In genomic region chr10:27741173-27742091, GRCh38 we compare ENCODE assay signal across 8 cellular contexts. TPM values are rescaled to one million over a fixed set of nuclear protein-coding genes. Genes with fewer than 3 reads are reported as not detected.
DNase-seq lines count a peak whose midpoint lies in the region; ATAC-seq and TF ChIP-seq lines count a peak whose summit lies in the region.

No MANE protein-coding gene starts in this region.

- no peaks in the 10 kb centered on the region for H3K36me3 Mint-ChIP-seq in activated T-cell treated with anti-CD3 and anti-CD28 coated beads, Interleukin-2, amount 50 U/mL, for 4 hours (ENCODE audit: insufficient read depth)

- H3K27ac ChIP-seq in right cardiac atrium (ENCODE audit: low read length) (no peak overlapping the region), gastrocnemius medialis (no peak overlapping the region)

- H3K4me1 ChIP-seq in right cardiac atrium (ENCODE audit: control insufficient read depth, insufficient read depth, low read length) (no peaks in the 10 kb centered on the region), gastrocnemius medialis (peaks cover 12 to 47% of the 10 kb centered on the region in 2 donors)

- H3K27me3 ChIP-seq in right cardiac atrium (ENCODE audit: control insufficient read depth, insufficient read depth) (no peaks in the 10 kb centered on the region), gastrocnemius medialis (peaks cover 45 to 66% (median 62%) of the 10 kb centered on the region in 3 donors)

- ATAC-seq in activated T-cell treated with anti-CD3 and anti-CD28 coated beads, Interleukin-2, amount 50 U/mL, for 4 hours, result no peak
- ATAC-seq in right cardiac atrium, result no peak
- no peak for ATAC-seq in gastrocnemius medialis
- no peak for ATAC-seq in sciatic nerve
- ATAC-seq in GM21825 (IDR thresholded peaks at IDR 0.05; ENCODE audit: unreplicated experiment), result no peak
- ATAC-seq in GM18867 (IDR thresholded peaks at IDR 0.05; ENCODE audit: unreplicated experiment), result no peak

- H3K36me3 ChIP-seq in gastrocnemius medialis, result no peaks in the 10 kb centered on the region

- peak overlapping the region; percentile 89 for H3K4me3 ChIP-seq in right cardiac atrium (ENCODE audit: low read length)
- peak overlapping the region; percentile 60 to 74 (median 64) for H3K4me3 ChIP-seq in gastrocnemius medialis

- POLR2A ChIA-PET in GM10248 (lab: Yijun Ruan, JAX), result no interaction called here

- TF ChIP-seq POLR2A in gastrocnemius medialis (IDR thresholded peaks at IDR 0.05), result no peak

- peaks cover 55% of the 10 kb centered on the region for H3K27me3 Mint-ChIP-seq in activated T-cell treated with anti-CD3 and anti-CD28 coated beads, Interleukin-2, amount 50 U/mL, for 4 hours (ENCODE audit: low read depth)

- in situ Hi-C loops in gastrocnemius medialis (cut with MboI; ENCODE audit: low sequenced_read_pairs in 4 of 4), result loop anchor here (25.0 kb wide), 2 partner anchors 446 to 646 kb away; no protein-coding TSS in a partner anchor

- CTCF ChIA-PET in GM10248 (lab: Yijun Ruan, JAX), result interaction anchor here (0.8 to 1.6 kb wide), 7 partner anchors 14 to 652 kb away, joined by 3 to 9 read pairs (median 3); no protein-coding TSS in a partner anchor

- TF ChIP-seq CTCF in GM10248 (IDR thresholded peaks at IDR 0.05; ENCODE audit: control extremely low read depth, extremely low read depth, low read depth, missing control alignments), result no peak
- no peak for TF ChIP-seq CTCF in gastrocnemius medialis (IDR thresholded peaks at IDR 0.05 in 4 of 5, conservative IDR thresholded peaks at IDR 0.05 in 1 of 5)

- WGBS in right cardiac atrium, result 16% methylated on average over 55 of the region's 55 CpGs

- intact Hi-C loops in right cardiac atrium (cut with DNase I) (loop anchor here in 3 of 4 donors (5.0 to 10.0 kb wide), 3 partner anchors 436 to 501 kb away; no protein-coding TSS in a partner anchor), gastrocnemius medialis (cut with DNase I; ENCODE audit: low total_unique reads) (loop anchor here (1.0 to 5.0 kb wide), 3 partner anchors 438 to 641 kb away; no protein-coding TSS in a partner anchor), sciatic nerve (cut with DNase I) (no loop called here)

- H3K9me3 Mint-ChIP-seq in activated T-cell treated with anti-CD3 and anti-CD28 coated beads, Interleukin-2, amount 50 U/mL, for 4 hours, result no peaks in the 10 kb centered on the region

- peaks cover 33% of the 10 kb centered on the region for H3K4me1 Mint-ChIP-seq in activated T-cell treated with anti-CD3 and anti-CD28 coated beads, Interleukin-2, amount 50 U/mL, for 4 hours (ENCODE audit: low read depth)

- DNase-seq in GM10248 (ENCODE audit: extremely low spot score), result peak; percentile 10
- no peak for DNase-seq in activated T-cell treated with anti-CD3 and anti-CD28 coated beads, Interleukin-2, amount 50 U/mL, for 4 hours
- DNase-seq in right cardiac atrium, result peak; percentile 17 to 49 (median 45)
- DNase-seq in gastrocnemius medialis, result no peak
- no peak for DNase-seq in HK-2 (ENCODE audit: unreplicated experiment)
- DNase-seq in sciatic nerve (ENCODE audit: low spot score), result no peak

- peak overlapping the region; percentile 64 for H3K4me3 Mint-ChIP-seq in activated T-cell treated with anti-CD3 and anti-CD28 coated beads, Interleukin-2, amount 50 U/mL, for 4 hours

- H3K9me3 ChIP-seq in right cardiac atrium (ENCODE audit: control insufficient read depth, low read length) (no peaks in the 10 kb centered on the region), gastrocnemius medialis (no peaks in the 10 kb centered on the region)

RNA-seq across cellular contexts. Expression of gene MKX, which starts 4.2 kb away (rescaled TPM):
- under 1 TPM; 0.37 to 0.95 (median 0.38) TPM for total RNA-seq in activated T-cell treated with anti-CD3 and anti-CD28 coated beads, Interleukin-2, amount 50 U/mL, for 4 hours
- under 1 TPM; 0.15 to 0.47 (median 0.26) TPM for total RNA-seq in right cardiac atrium
- 0.18 TPM for polyA plus RNA-seq in right cardiac atrium
- 1 to 10 TPM in 1 of 4 donors, under 1 TPM in 1, not detected in 2; 0.53 to 1.2 TPM for total RNA-seq in gastrocnemius medialis
- 0.94 TPM for total RNA-seq in sciatic nerve

Comparison
In these comparisons a context has a peak if more than half of its experiments do, and no peak if none do; other contexts are left out.
1. DNase-seq: peak in GM10248 (single experiment) and right cardiac atrium (3 of 3); none in activated T-cell treated with anti-CD3 and anti-CD28 coated beads, Interleukin-2, amount 50 U/mL, for 4 hours (single experiment), gastrocnemius medialis (0 of 2), HK-2 (single experiment) and sciatic nerve (single experiment).